In genomic region chr4:26152051-26152450, GRCh38 we compare ENCODE assay signal across 19 cellular contexts.
DNase-seq lines count a peak whose midpoint lies in the region; ATAC-seq, FAIRE-seq and TF ChIP-seq lines count a peak whose summit lies in the region.
"Had no signal": no experiment of that assay in that cellular context is flagged by ENCODE, and none has a peak within 500 bp of the region (broad histone marks: within the 10 kb centered on the region; RNA-seq: fewer than 3 reads in every experiment).

No MANE protein-coding gene starts in this region.

- peaks cover 20% of the 10 kb centered on the region for H3K36me3 Mint-ChIP-seq in activated T-helper 1 cell treated with anti-CD3 and anti-CD28 coated beads, Interleukin-12 subunit alpha, Interleukin-12 subunit beta, Interleukin-2, Interleukin-4 antibody, amounts not matched to agents 30 ng/mL and 10 ng/mL and 1 ng/mL, durations not matched to agents 14 hours and 24 hours and 36 hours (ENCODE audit: low read depth)

- peaks cover 3% of the 10 kb centered on the region for H3K27me3 ChIP-seq in bronchial epithelial cell (ENCODE audit: control insufficient read depth, insufficient read depth, low read length)
- H3K27me3 ChIP-seq: SJSA1, testis had no signal

- intact Hi-C loops in activated T-helper 1 cell treated with anti-CD3 and anti-CD28 coated beads, Interleukin-12 subunit alpha, Interleukin-12 subunit beta, Interleukin-2, Interleukin-4 antibody, amounts not matched to agents 30 ng/mL and 10 ng/mL and 1 ng/mL, durations not matched to agents 14 hours and 24 hours and 36 hours (cut with micrococcal nuclease) = no loop called here

- no peak overlapping the region for H3K27ac Mint-ChIP-seq in activated T-helper 1 cell treated with anti-CD3 and anti-CD28 coated beads, Interleukin-12 subunit alpha, Interleukin-12 subunit beta, Interleukin-2, Interleukin-4 antibody, amounts not matched to agents 30 ng/mL and 10 ng/mL and 1 ng/mL, durations not matched to agents 14 hours and 24 hours and 36 hours
- H3K27ac Mint-ChIP-seq: B cell, nephron progenitor cell, T-helper 17 cell had no signal

- H3K4me3 ChIP-seq in bronchial epithelial cell (ENCODE audit: low read depth, low read length) = no peak overlapping the region
- H3K4me3 ChIP-seq: SJSA1, testis had no signal

- peaks cover 32% of the 10 kb centered on the region for H3K9me3 Mint-ChIP-seq in activated T-helper 1 cell treated with anti-CD3 and anti-CD28 coated beads, Interleukin-12 subunit alpha, Interleukin-12 subunit beta, Interleukin-2, Interleukin-4 antibody, amounts not matched to agents 30 ng/mL and 10 ng/mL and 1 ng/mL, durations not matched to agents 14 hours and 24 hours and 36 hours

- H3K27me3 Mint-ChIP-seq in activated T-helper 1 cell treated with anti-CD3 and anti-CD28 coated beads, Interleukin-12 subunit alpha, Interleukin-12 subunit beta, Interleukin-2, Interleukin-4 antibody, amounts not matched to agents 30 ng/mL and 10 ng/mL and 1 ng/mL, durations not matched to agents 14 hours and 24 hours and 36 hours (ENCODE audit: insufficient read depth) = no peaks in the 10 kb centered on the region
- H3K27me3 Mint-ChIP-seq: B cell had no signal

- H3K36me3 ChIP-seq in bronchial epithelial cell (ENCODE audit: control insufficient read depth, insufficient read depth, low read length) = no peaks in the 10 kb centered on the region
- H3K36me3 ChIP-seq: SJSA1 had no signal

- no peak overlapping the region for H3K4me3 Mint-ChIP-seq in activated T-helper 1 cell treated with anti-CD3 and anti-CD28 coated beads, Interleukin-12 subunit alpha, Interleukin-12 subunit beta, Interleukin-2, Interleukin-4 antibody, amounts not matched to agents 30 ng/mL and 10 ng/mL and 1 ng/mL, durations not matched to agents 14 hours and 24 hours and 36 hours
- H3K4me3 Mint-ChIP-seq: B cell, nephron progenitor cell, T-helper 17 cell had no signal

- peak; percentile 7 for FAIRE-seq in bronchial epithelial cell (lab: Jason Lieb, UNC)
- FAIRE-seq: frontal cortex, small intestine had no signal

- peaks cover 52% of the 10 kb centered on the region for H3K4me1 Mint-ChIP-seq in activated T-helper 1 cell treated with anti-CD3 and anti-CD28 coated beads, Interleukin-12 subunit alpha, Interleukin-12 subunit beta, Interleukin-2, Interleukin-4 antibody, amounts not matched to agents 30 ng/mL and 10 ng/mL and 1 ng/mL, durations not matched to agents 14 hours and 24 hours and 36 hours (ENCODE audit: low read depth)
- H3K4me1 Mint-ChIP-seq: B cell, nephron progenitor cell had no signal

- no peak for TF ChIP-seq CTCF in bronchial epithelial cell (IDR thresholded peaks at IDR 0.05; ENCODE audit: insufficient read depth, low read length, severe bottlenecking)

- DNase-seq in DMS79 treated with DMSO at 0.1 percent for 48 hours (lab: John Stamatoyannopoulos, UW) (peak; percentile 24), DMS79 (lab: John Stamatoyannopoulos, UW) (no peak), bronchial epithelial cell (ENCODE audit: low read depth) (no peak)
- DNase-seq in stimulated activated CD4-positive, alpha-beta T cell treated with anti-CD3 and anti-CD28 coated beads, Interleukin-1b, Interleukin-23, amount 100 ng/mL, for 48 hours = peak; percentile 25
- no peak for DNase-seq in stimulated activated CD4-positive, alpha-beta T cell treated with anti-CD3 and anti-CD28 coated beads, Interleukin-4, amount 100 ng/mL, for 4 hours
- no peak for DNase-seq in activated T-helper 1 cell treated with anti-CD3 and anti-CD28 coated beads, Interleukin-12 subunit alpha, Interleukin-12 subunit beta, Interleukin-2, Interleukin-4 antibody, amounts not matched to agents 30 ng/mL and 10 ng/mL and 1 ng/mL, durations not matched to agents 14 hours and 24 hours and 36 hours (ENCODE audit: low spot score)
- DNase-seq: activated CD8-positive, alpha-beta memory T cell treated with anti-CD3 and anti-CD28 coated beads, Interleukin-2, amount 50 U/mL, for 48 hours; left colon; midbrain; NCI-H2227 treated with DMSO at 0.1 percent for 48 hours; nephron progenitor cell; small intestine; T-helper 17 cell had no signal

- ATAC-seq in GM21619 (IDR thresholded peaks at IDR 0.05; ENCODE audit: unreplicated experiment) = no peak
- ATAC-seq in HG02588 (IDR thresholded peaks at IDR 0.05; ENCODE audit: unreplicated experiment) = no peak
- ATAC-seq: left colon, T-helper 17 cell had no signal

Comparison
In these comparisons a context has a peak if more than half of its experiments do, and no peak if none do; other contexts are left out.
1. DNase-seq: peak in DMS79 treated with DMSO at 0.1 percent for 48 hours (single experiment) and stimulated activated CD4-positive, alpha-beta T cell treated with anti-CD3 and anti-CD28 coated beads, Interleukin-1b, Interleukin-23, amount 100 ng/mL, for 48 hours (single experiment); none in DMS79 (single experiment), stimulated activated CD4-positive, alpha-beta T cell treated with anti-CD3 and anti-CD28 coated beads, Interleukin-4, amount 100 ng/mL, for 4 hours (0 of 2), bronchial epithelial cell (single experiment) and activated T-helper 1 cell treated with anti-CD3 and anti-CD28 coated beads, Interleukin-12 subunit alpha, Interleukin-12 subunit beta, Interleukin-2, Interleukin-4 antibody, amounts not matched to agents 30 ng/mL and 10 ng/mL and 1 ng/mL, durations not matched to agents 14 hours and 24 hours and 36 hours (single experiment).